8 cellular contexts compared by ENCODE assay signal in genomic region chr20:31603822-31604566, GRCh38. TPM values are rescaled to one million over a fixed set of nuclear protein-coding genes. Genes with fewer than 3 reads are reported as not detected.
A peak's percentile ranks its signal among the peaks of the same experiment; 100 is the strongest.
DNase-seq lines count a peak whose midpoint lies in the region; ATAC-seq, FAIRE-seq and TF ChIP-seq lines count a peak whose summit lies in the region.

No MANE protein-coding gene starts in this region.

- TF ChIP-seq POLR2A in GM12892 (IDR thresholded peaks at IDR 0.05; ENCODE audit: low read depth, low read length): no peak

- peak overlapping the region; percentile 93 to 94 for H3K27ac ChIP-seq in kidney (ENCODE audit: low read depth in 2 of 2, low read length in 2 of 2)

- H3K9me3 ChIP-seq in kidney (ENCODE audit: control insufficient read depth in 1 of 2, low read length in 2 of 2): no peaks in the 10 kb centered on the region

- no peak for FAIRE-seq in GM12892 (lab: Jason Lieb, UNC)
- no peak for FAIRE-seq in kidney (lab: Jason Lieb, UNC)

- H3K4me1 ChIP-seq in kidney (ENCODE audit: control insufficient read depth in 1 of 2, insufficient read depth in 1 of 2, low read depth in 1 of 2, low read length in 2 of 2): peaks cover 12 to 14% of the 10 kb centered on the region in 2 donors

- no peaks in the 10 kb centered on the region for H3K36me3 ChIP-seq in kidney (ENCODE audit: control insufficient read depth in 1 of 2, insufficient read depth in 2 of 2, low read length in 2 of 2)

- peak overlapping the region; percentile 91 to 92 for H3K9ac ChIP-seq in kidney (ENCODE audit: low read length in 2 of 2)

- TF ChIP-seq CTCF in kidney (IDR thresholded peaks at IDR 0.05; ENCODE audit: borderline replicate concordance, extremely low read depth, insufficient read depth): no peak

- DNase-seq in GM12892 (ENCODE audit: insufficient read length) (peak; percentile 75), NCI-H510A treated with DMSO at 0.1 percent for 48 hours (lab: John Stamatoyannopoulos, UW) (peak; percentile 95), cerebellum (ENCODE audit: low spot score) (peak; percentile 87), kidney (peak; percentile 99)
- peak; percentile 52 for DNase-seq in activated CD4-positive, alpha-beta T cell treated with anti-CD3 and anti-CD28 coated beads for 1 hour
- peak; percentile 24 to 59 for DNase-seq in stimulated activated CD4-positive, alpha-beta T cell treated with anti-CD3 and anti-CD28 coated beads, Interleukin-12 subunit alpha, Interleukin-12 subunit beta, amount 100 ng/mL, for 24 hours (ENCODE audit: low read depth in 2 of 2)

- H3K4me3 ChIP-seq in kidney (ENCODE audit: low read length in 2 of 2): peak overlapping the region; percentile 85 to 95

- intact Hi-C loops in kidney (cut with DNase I): no loop called here

- ATAC-seq in HG03342 (IDR thresholded peaks at IDR 0.05; ENCODE audit: unreplicated experiment) (peak; percentile 62), GM18870 (IDR thresholded peaks at IDR 0.05; ENCODE audit: unreplicated experiment) (no peak)

RNA-seq across cellular contexts. Expression of gene ID1, which starts 1.1 kb away (rescaled TPM):
- not detected for polyA plus RNA-seq in GM12892 (2012; ENCODE audit: missing spikeins)
- total RNA-seq in cerebellum (73.1 TPM), kidney (189 TPM)
- polyA plus RNA-seq in kidney (ENCODE audit: insufficient read depth, low read depth, low replicate concordance): 293 TPM

RNA-seq across cellular contexts. Expression of gene COX4I2, which starts 33.7 kb away (rescaled TPM):
- not detected for polyA plus RNA-seq in GM12892 (2012; ENCODE audit: missing spikeins)
- total RNA-seq in cerebellum (not detected), kidney (1.3 TPM)
- polyA plus RNA-seq in kidney (ENCODE audit: insufficient read depth, low read depth, low replicate concordance): 6.9 TPM

Comparison
In these comparisons a context has a peak if more than half of its experiments do, and no peak if none do; other contexts are left out.
1. DNase-seq: peak in every context shown above with its lines; median percentile 99 in kidney; 95 in NCI-H510A treated with DMSO at 0.1 percent for 48 hours; 87 in cerebellum; 75 in GM12892; 52 in activated CD4-positive, alpha-beta T cell treated with anti-CD3 and anti-CD28 coated beads for 1 hour; 42 in stimulated activated CD4-positive, alpha-beta T cell treated with anti-CD3 and anti-CD28 coated beads, Interleukin-12 subunit alpha, Interleukin-12 subunit beta, amount 100 ng/mL, for 24 hours.